In the genomic region with DNA sequence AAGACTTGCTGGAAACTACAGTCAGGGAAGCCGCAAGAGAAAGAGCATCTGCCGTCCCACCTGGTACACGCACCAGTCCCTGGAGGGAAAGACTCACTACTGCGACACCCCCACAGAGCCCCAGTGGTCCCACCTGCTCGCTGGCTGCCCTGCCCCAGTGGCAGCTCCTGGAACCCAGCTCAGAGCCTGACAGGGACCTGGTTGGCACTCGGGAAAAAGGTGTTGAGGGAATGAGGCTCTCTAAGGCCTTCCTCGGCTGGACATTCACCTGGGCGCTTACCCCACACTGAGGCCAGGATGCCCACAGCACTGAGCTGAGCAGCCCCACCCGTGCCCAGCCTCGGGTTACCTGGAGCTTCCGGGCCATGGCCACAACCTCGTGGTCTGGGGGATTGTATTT, we compare ENCODE assay signal across 22 cellular contexts.
"Had no signal": no experiment of that assay in that cellular context is flagged by ENCODE, and none has a peak within 500 bp of the region (broad histone marks: within the 10 kb centered on the region; RNA-seq: fewer than 3 reads in every experiment).

No MANE protein-coding gene starts in this region.

- FAIRE-seq: HTR-8/SVneo, RCC 7860 had no signal

- H3K9me3 ChIP-seq: MG63, SJSA1 had no signal

- H3K4me3 ChIP-seq: MG63, SJSA1, SK-N-MC had no signal

- DNase-seq: Karpas-422, KG1, MG63, NCI-H1092, NCI-H1105 treated with DMSO at 0.1 percent for 48 hours, NCI-H1417 treated with DMSO at 0.1 percent for 48 hours, NCI-H146, NCI-H1694 treated with DMSO at 0.1 percent for 48 hours, NCI-H1930, NCI-H2081, NCI-H2107, NCI-H2227 treated with DMSO at 0.1 percent for 48 hours, NCI-H524, NCI-H526 treated with DMSO at 0.1 percent for 48 hours, NCI-H748 treated with DMSO at 0.1 percent for 48 hours, RPMI8226, SIG-M5 had no signal

- H3K27ac ChIP-seq: HL-60, SJSA1, SK-N-MC had no signal

- H3K27me3 ChIP-seq: MG63, SJSA1 had no signal
